In genomic region chr7:40058636-40059035, GRCh38 we compare ENCODE assay signal across 22 cellular contexts.
A peak's percentile ranks its signal among the peaks of the same experiment; 100 is the strongest.
DNase-seq lines count a peak whose midpoint lies in the region; ATAC-seq, FAIRE-seq and TF ChIP-seq lines count a peak whose summit lies in the region.
"Had no signal": no experiment of that assay in that cellular context is flagged by ENCODE, and none has a peak within 500 bp of the region (broad histone marks: within the 10 kb centered on the region; RNA-seq: fewer than 3 reads in every experiment).

No MANE protein-coding gene starts in this region.

- H3K36me3 Mint-ChIP-seq in activated CD4-positive, alpha-beta T cell treated with anti-CD3 and anti-CD28 coated beads for 36 hours (ENCODE audit: low read depth): peaks cover 9% of the 10 kb centered on the region
- H3K36me3 Mint-ChIP-seq in neural crest cell (ENCODE audit: low read depth): peaks cover 5% of the 10 kb centered on the region

- H3K9me3 Mint-ChIP-seq in activated CD4-positive, alpha-beta T cell treated with anti-CD3 and anti-CD28 coated beads for 36 hours (ENCODE audit: low read depth): no peaks in the 10 kb centered on the region
- no peaks in the 10 kb centered on the region for H3K9me3 Mint-ChIP-seq in neural crest cell
- H3K9me3 Mint-ChIP-seq: activated CD4-positive, alpha-beta memory T cell treated with anti-CD3 and anti-CD28 coated beads, Interleukin-2, amount 10 ng/mL, durations not matched to agents 7 days and 5 days; T-cell had no signal

- H2BK20ac ChIP-seq in H1 (ENCODE audit: low read length): no peak overlapping the region

- H3K27ac Mint-ChIP-seq in activated CD4-positive, alpha-beta T cell treated with anti-CD3 and anti-CD28 coated beads for 36 hours: peak overlapping the region; percentile 60
- peak overlapping the region; percentile 76 for H3K27ac Mint-ChIP-seq in neural crest cell (ENCODE audit: unreplicated experiment)
- H3K27ac Mint-ChIP-seq: activated CD4-positive, alpha-beta memory T cell treated with anti-CD3 and anti-CD28 coated beads, Interleukin-2, amount 10 ng/mL, durations not matched to agents 7 days and 5 days had no signal

- TF ChIP-seq CTCF in PC-3 (conservative IDR thresholded peaks at IDR 0.05; ENCODE audit: low read depth, low read length): no peak
- TF ChIP-seq CTCF in H1 (IDR thresholded peaks at IDR 0.05; ENCODE audit: control extremely low read depth in 1 of 3, insufficient read depth in 1 of 3, low read depth in 1 of 3, low read length in 3 of 3): no peak
- TF ChIP-seq CTCF in neural crest cell (conservative IDR thresholded peaks at IDR 0.05): no peak

- no peak overlapping the region for H2BK5ac ChIP-seq in H1 (ENCODE audit: low read depth, low read length)

- H2AFZ ChIP-seq in PC-3 (ENCODE audit: low read length): no peak overlapping the region
- H2AFZ ChIP-seq in H1 (ENCODE audit: low read length): no peak overlapping the region

- no peak overlapping the region for H4K8ac ChIP-seq in H1 (ENCODE audit: extremely low read depth, insufficient read depth, low read length)

- H3K9me3 ChIP-seq in PC-3 (ENCODE audit: low read length) (no peaks in the 10 kb centered on the region), H1 (ENCODE audit: insufficient read depth in 2 of 2, low read depth in 1 of 2, low read length in 1 of 2) (no peaks in the 10 kb centered on the region)
- H3K9me3 ChIP-seq: adrenal gland, neutrophil, thyroid gland had no signal

- POLR2A ChIA-PET in activated CD4-positive, alpha-beta T cell treated with anti-CD3 and anti-CD28 coated beads for 36 hours (lab: Charles Lee): no interaction called here
- POLR2A ChIA-PET in PC-3 (lab: Charles Lee; ENCODE audit: unreplicated experiment): no interaction called here
- POLR2A ChIA-PET in H1 (lab: Charles Lee; ENCODE audit: partially characterized antibody): no interaction called here

- H3K36me3 ChIP-seq in PC-3 (ENCODE audit: low read depth, low read length): peaks cover 13% of the 10 kb centered on the region
- H3K36me3 ChIP-seq in H1 (ENCODE audit: control insufficient read depth in 2 of 4, insufficient read depth in 4 of 4, low read length in 3 of 4): peaks cover 0 to 8% (median 1%) of the 10 kb centered on the region in 4 experiments; a peak in 4 of 8 replicates
- H3K36me3 ChIP-seq: thyroid gland had no signal

- H3K27me3 ChIP-seq in PC-3 (ENCODE audit: low read length) (no peaks in the 10 kb centered on the region), H1 (replicated peaks in 1 of 4; ENCODE audit: control insufficient read depth in 3 of 4, extremely low read depth in 1 of 4, insufficient read depth in 3 of 4, low read length in 3 of 4) (no peaks in the 10 kb centered on the region)
- H3K27me3 ChIP-seq: adrenal gland, neutrophil, thyroid gland had no signal

- no peak overlapping the region for H2AK5ac ChIP-seq in H1 (ENCODE audit: low read depth, low read length)

- no peak overlapping the region for H2BK12ac ChIP-seq in H1 (ENCODE audit: low read depth, low read length)

- no peaks in the 10 kb centered on the region for H3K79me1 ChIP-seq in H1 (ENCODE audit: low read depth, low read length)

- TF ChIP-seq EP300 in H1 (IDR thresholded peaks at IDR 0.05; ENCODE audit: borderline replicate concordance in 1 of 2, low read depth in 2 of 2, low read length in 2 of 2): no peak

- H2BK15ac ChIP-seq in H1 (ENCODE audit: low read length): no peak overlapping the region

- no peaks in the 10 kb centered on the region for H3K23me2 ChIP-seq in H1 (ENCODE audit: low read depth, low read length)

- no peaks in the 10 kb centered on the region for H3K27me3 Mint-ChIP-seq in activated CD4-positive, alpha-beta T cell treated with anti-CD3 and anti-CD28 coated beads for 36 hours
- no peaks in the 10 kb centered on the region for H3K27me3 Mint-ChIP-seq in neural crest cell (ENCODE audit: low read depth)
- H3K27me3 Mint-ChIP-seq: activated CD4-positive, alpha-beta memory T cell treated with anti-CD3 and anti-CD28 coated beads, Interleukin-2, amount 10 ng/mL, durations not matched to agents 7 days and 5 days; T-cell had no signal

- H3K4me1 Mint-ChIP-seq in activated CD4-positive, alpha-beta T cell treated with anti-CD3 and anti-CD28 coated beads for 36 hours: no peaks in the 10 kb centered on the region
- peaks cover 9% of the 10 kb centered on the region for H3K4me1 Mint-ChIP-seq in neural crest cell
- H3K4me1 Mint-ChIP-seq: activated CD4-positive, alpha-beta memory T cell treated with anti-CD3 and anti-CD28 coated beads, Interleukin-2, amount 10 ng/mL, durations not matched to agents 7 days and 5 days had no signal

- no peak overlapping the region for H2BK120ac ChIP-seq in H1 (replicated peaks; ENCODE audit: low read depth, low read length)

- TF ChIP-seq POLR2A in H1 (IDR thresholded peaks at IDR 0.05; ENCODE audit: control extremely low read depth in 1 of 2, low read depth in 2 of 2, low read length in 2 of 2): no peak

- H3K79me2 ChIP-seq in PC-3 (ENCODE audit: low read length) (no peaks in the 10 kb centered on the region), H1 (ENCODE audit: control insufficient read depth in 1 of 2, insufficient read depth in 2 of 2, low read length in 2 of 2) (no peaks in the 10 kb centered on the region)

- no peak for ATAC-seq in activated CD4-positive, alpha-beta T cell treated with anti-CD3 and anti-CD28 coated beads for 36 hours
- ATAC-seq in PC-3: no peak
- no peak for ATAC-seq in HG02885 (IDR thresholded peaks at IDR 0.05; ENCODE audit: poor library complexity, unreplicated experiment)
- no peak for ATAC-seq in HG03097 (IDR thresholded peaks at IDR 0.05; ENCODE audit: low FRiP score, unreplicated experiment)
- ATAC-seq: T-cell had no signal

- H3K27ac ChIP-seq in PC-3 (ENCODE audit: low read length): peak overlapping the region; percentile 22; the same call in 1 of the 2 replicates
- no peak overlapping the region for H3K27ac ChIP-seq in H1 (ENCODE audit: low read depth, low read length)
- H3K27ac ChIP-seq: adrenal gland, neutrophil, thyroid gland, WERI-Rb-1 had no signal

- TF ChIP-seq RAD21 in H1 (IDR thresholded peaks at IDR 0.05 in 1 of 2, conservative IDR thresholded peaks at IDR 0.05 in 1 of 2; ENCODE audit: low read depth in 2 of 2, low read length in 2 of 2): no peak

- CTCF ChIA-PET in activated CD4-positive, alpha-beta T cell treated with anti-CD3 and anti-CD28 coated beads for 36 hours (lab: Charles Lee): interaction anchor here (1.1 to 1.4 kb wide), 3 partner anchors 9 to 162 kb away, joined by 3 to 4 read pairs (median 3); no protein-coding TSS in a partner anchor
- CTCF ChIA-PET in PC-3 (lab: Charles Lee): no interaction called here
- CTCF ChIA-PET in H1 (lab: Charles Lee; ENCODE audit: partially characterized antibody): interaction anchor here (1.0 to 1.5 kb wide), 3 partner anchors 106 to 164 kb away, joined by 3 read pairs; no protein-coding TSS in a partner anchor

- FAIRE-seq in H1 (lab: Jason Lieb, UNC): no peak

- H3K4me1 ChIP-seq in PC-3 (ENCODE audit: insufficient read depth, low read length) (no peaks in the 10 kb centered on the region), H1 (replicated peaks in 1 of 4; ENCODE audit: control insufficient read depth in 3 of 4, insufficient read depth in 4 of 4, low read length in 3 of 4) (no peaks in the 10 kb centered on the region)

- H3K56ac ChIP-seq in H1 (replicated peaks; ENCODE audit: insufficient read length, low read depth, low read length): no peak overlapping the region

- no peak overlapping the region for H3K4me2 ChIP-seq in PC-3 (ENCODE audit: low read length)
- no peak overlapping the region for H3K4me2 ChIP-seq in H1 (ENCODE audit: insufficient read depth in 1 of 2, low read depth in 2 of 2, low read length in 2 of 2)

- no peak overlapping the region for H4K5ac ChIP-seq in H1 (ENCODE audit: insufficient read length, low read depth, low read length)

- H3K4me3 ChIP-seq in PC-3 (ENCODE audit: low read length): no peak overlapping the region
- no peak overlapping the region for H3K4me3 ChIP-seq in H1 (ENCODE audit: extremely low read depth in 1 of 4, insufficient read depth in 2 of 4, low read depth in 3 of 4, low read length in 4 of 4)
- H3K4me3 ChIP-seq: adrenal gland, thyroid gland had no signal

- BruUV-seq in PC-3 (replicated peaks; lab: Mats Ljungman, UMichigan): no TSS peak

- H3K9me2 ChIP-seq in PC-3 (replicated peaks; ENCODE audit: low read length): no peaks in the 10 kb centered on the region

- intact Hi-C loops in activated CD4-positive, alpha-beta T cell treated with anti-CD3 and anti-CD28 coated beads for 36 hours (cut with DNase I, micrococcal nuclease): no loop called here
- intact Hi-C loops in PC-3 (cut with micrococcal nuclease): no loop called here

- H3K14ac ChIP-seq in H1 (ENCODE audit: insufficient read length): no peak overlapping the region

- no peak for DNase-seq in activated CD4-positive, alpha-beta T cell treated with anti-CD3 and anti-CD28 coated beads for 36 hours
- DNase-seq in activated CD4-positive, alpha-beta T cell treated with anti-CD3 and anti-CD28 coated beads, Interleukin-2, amount 50 U/mL, for 48 hours: no peak
- no peak for DNase-seq in PC-3
- DNase-seq in H1 (ENCODE audit: low read depth in 1 of 2, low spot score in 2 of 2): no peak
- DNase-seq in neural crest cell (ENCODE audit: low read depth, low spot score): no peak
- no peak for DNase-seq in NCI-H526 (lab: John Stamatoyannopoulos, UW)
- DNase-seq: activated CD4-positive, alpha-beta memory T cell treated with anti-CD3 and anti-CD28 coated beads, Interleukin-2, amount 10 ng/mL, durations not matched to agents 7 days and 5 days; adrenal gland; C1 segment of cervical spinal cord; central memory CD4-positive, alpha-beta T cell; DMS79; effector CD4-positive, alpha-beta T cell; left colon; midbrain; NCI-H187 treated with DMSO at 0.1 percent for 48 hours; NCI-H446; T-cell; thyroid gland; WERI-Rb-1 had no signal

- no peak overlapping the region; the same call in 1 of the 2 replicates for H3K9ac ChIP-seq in PC-3 (ENCODE audit: low read length)
- H3K9ac ChIP-seq in H1 (replicated peaks in 1 of 4; ENCODE audit: extremely low read depth in 1 of 4, low read depth in 3 of 4, low read length in 3 of 4): no peak overlapping the region

- H3K23ac ChIP-seq in H1 (ENCODE audit: insufficient read length): no peak overlapping the region

- H3K4me3 Mint-ChIP-seq in activated CD4-positive, alpha-beta T cell treated with anti-CD3 and anti-CD28 coated beads for 36 hours: no peak overlapping the region
- no peak overlapping the region for H3K4me3 Mint-ChIP-seq in neural crest cell
- H3K4me3 Mint-ChIP-seq: activated CD4-positive, alpha-beta memory T cell treated with anti-CD3 and anti-CD28 coated beads, Interleukin-2, amount 10 ng/mL, durations not matched to agents 7 days and 5 days; T-cell had no signal

- H4K20me1 ChIP-seq in PC-3 (ENCODE audit: low read length) (no peaks in the 10 kb centered on the region), H1 (replicated peaks in 1 of 2; ENCODE audit: control insufficient read depth in 1 of 2, insufficient read depth in 2 of 2, low read length in 2 of 2) (no peaks in the 10 kb centered on the region)

- no peak overlapping the region for H4K91ac ChIP-seq in H1 (replicated peaks; ENCODE audit: insufficient read length, low read length)

- no peaks in the 10 kb centered on the region for H3F3A ChIP-seq in PC-3 (ENCODE audit: low read length, unreplicated experiment)

- H3K4ac ChIP-seq in H1 (replicated peaks; ENCODE audit: insufficient read length, low read depth, low read length): no peak overlapping the region

- H3K18ac ChIP-seq in H1 (ENCODE audit: extremely low read depth, low read length): no peak overlapping the region

TF ChIP-seq in H1, 55 proteins besides CTCF, POLR2A, EP300 and RAD21 (continues in another document):
- peak; percentile 60 for TF ChIP-seq MAFK (IDR thresholded peaks at IDR 0.05; ENCODE audit: low read depth, low read length)
